In the genomic region with DNA sequence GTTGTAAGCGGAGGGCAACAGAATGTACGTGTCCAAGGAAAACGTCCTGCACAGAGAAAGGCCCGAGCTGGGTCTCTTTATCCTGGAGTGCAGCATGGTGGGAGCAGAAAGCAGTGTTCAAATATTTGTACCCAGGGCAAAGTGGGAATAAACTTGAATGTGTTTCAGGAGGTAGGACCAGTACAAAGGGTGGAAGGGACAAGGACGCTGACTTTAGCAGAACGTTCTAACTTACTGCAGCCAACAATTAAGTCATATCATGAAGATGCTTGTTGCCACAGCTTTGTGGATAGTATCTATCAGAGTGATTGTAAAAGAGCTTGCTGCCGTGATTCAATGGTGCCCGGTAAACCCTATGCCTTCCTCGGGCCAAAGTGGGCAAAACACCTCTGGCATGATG, we compare ENCODE assay signal across 2 cellular contexts.
TF ChIP-seq lines count a peak whose summit lies in the region.

No MANE protein-coding gene starts in this region.

TF ChIP-seq in liver, 16 proteins besides CTCF, POLR2A, EP300 and RAD21:
- peak in 1 of 2 donors; percentile 22 for TF ChIP-seq JUND (IDR thresholded peaks at IDR 0.05)
- peak in 1 of 2 donors; percentile 56 for TF ChIP-seq RXRA (IDR thresholded peaks at IDR 0.05)
- peak; percentile 30 for TF ChIP-seq SP1 (IDR thresholded peaks at IDR 0.05)
- TF ChIP-seq HNF4A (conservative IDR thresholded peaks at IDR 0.05): peak; percentile 77 to 80
- TF ChIP-seq YY1 (IDR thresholded peaks at IDR 0.05): no peak

TF ChIP-seq in HepG2, 621 proteins besides CTCF, POLR2A, EP300 and RAD21:
- TF ChIP-seq BHLHE40 (IDR thresholded peaks at IDR 0.05; ENCODE audit: low read length) (no peak), RBFOX2 (IDR thresholded peaks at IDR 0.05; ENCODE audit: low read depth, low read length) (no peak), ZNF326 (CRISPR knock-in tag; IDR thresholded peaks at IDR 0.05; ENCODE audit: borderline replicate concordance) (no peak), ZNF776 (CRISPR knock-in tag; IDR thresholded peaks at IDR 0.05) (no peak), NFRKB (IDR thresholded peaks at IDR 0.05) (no peak), ZNF589 (CRISPR knock-in tag; conservative IDR thresholded peaks at IDR 0.05) (no peak)
- TF ChIP-seq, protein P1, sequence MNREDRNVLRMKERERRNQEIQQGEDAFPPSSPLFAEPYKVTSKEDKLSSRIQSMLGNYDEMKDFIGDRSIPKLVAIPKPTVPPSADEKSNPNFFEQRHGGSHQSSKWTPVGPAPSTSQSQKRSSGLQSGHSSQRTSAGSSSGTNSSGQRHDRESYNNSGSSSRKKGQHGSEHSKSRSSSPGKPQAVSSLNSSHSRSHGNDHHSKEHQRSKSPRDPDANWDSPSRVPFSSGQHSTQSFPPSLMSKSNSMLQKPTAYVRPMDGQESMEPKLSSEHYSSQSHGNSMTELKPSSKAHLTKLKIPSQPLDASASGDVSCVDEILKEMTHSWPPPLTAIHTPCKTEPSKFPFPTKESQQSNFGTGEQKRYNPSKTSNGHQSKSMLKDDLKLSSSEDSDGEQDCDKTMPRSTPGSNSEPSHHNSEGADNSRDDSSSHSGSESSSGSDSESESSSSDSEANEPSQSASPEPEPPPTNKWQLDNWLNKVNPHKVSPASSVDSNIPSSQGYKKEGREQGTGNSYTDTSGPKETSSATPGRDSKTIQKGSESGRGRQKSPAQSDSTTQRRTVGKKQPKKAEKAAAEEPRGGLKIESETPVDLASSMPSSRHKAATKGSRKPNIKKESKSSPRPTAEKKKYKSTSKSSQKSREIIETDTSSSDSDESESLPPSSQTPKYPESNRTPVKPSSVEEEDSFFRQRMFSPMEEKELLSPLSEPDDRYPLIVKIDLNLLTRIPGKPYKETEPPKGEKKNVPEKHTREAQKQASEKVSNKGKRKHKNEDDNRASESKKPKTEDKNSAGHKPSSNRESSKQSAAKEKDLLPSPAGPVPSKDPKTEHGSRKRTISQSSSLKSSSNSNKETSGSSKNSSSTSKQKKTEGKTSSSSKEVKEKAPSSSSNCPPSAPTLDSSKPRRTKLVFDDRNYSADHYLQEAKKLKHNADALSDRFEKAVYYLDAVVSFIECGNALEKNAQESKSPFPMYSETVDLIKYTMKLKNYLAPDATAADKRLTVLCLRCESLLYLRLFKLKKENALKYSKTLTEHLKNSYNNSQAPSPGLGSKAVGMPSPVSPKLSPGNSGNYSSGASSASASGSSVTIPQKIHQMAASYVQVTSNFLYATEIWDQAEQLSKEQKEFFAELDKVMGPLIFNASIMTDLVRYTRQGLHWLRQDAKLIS (CRISPR knock-in tag; IDR thresholded peaks at IDR 0.05): no peak
- TF ChIP-seq, protein P2, sequence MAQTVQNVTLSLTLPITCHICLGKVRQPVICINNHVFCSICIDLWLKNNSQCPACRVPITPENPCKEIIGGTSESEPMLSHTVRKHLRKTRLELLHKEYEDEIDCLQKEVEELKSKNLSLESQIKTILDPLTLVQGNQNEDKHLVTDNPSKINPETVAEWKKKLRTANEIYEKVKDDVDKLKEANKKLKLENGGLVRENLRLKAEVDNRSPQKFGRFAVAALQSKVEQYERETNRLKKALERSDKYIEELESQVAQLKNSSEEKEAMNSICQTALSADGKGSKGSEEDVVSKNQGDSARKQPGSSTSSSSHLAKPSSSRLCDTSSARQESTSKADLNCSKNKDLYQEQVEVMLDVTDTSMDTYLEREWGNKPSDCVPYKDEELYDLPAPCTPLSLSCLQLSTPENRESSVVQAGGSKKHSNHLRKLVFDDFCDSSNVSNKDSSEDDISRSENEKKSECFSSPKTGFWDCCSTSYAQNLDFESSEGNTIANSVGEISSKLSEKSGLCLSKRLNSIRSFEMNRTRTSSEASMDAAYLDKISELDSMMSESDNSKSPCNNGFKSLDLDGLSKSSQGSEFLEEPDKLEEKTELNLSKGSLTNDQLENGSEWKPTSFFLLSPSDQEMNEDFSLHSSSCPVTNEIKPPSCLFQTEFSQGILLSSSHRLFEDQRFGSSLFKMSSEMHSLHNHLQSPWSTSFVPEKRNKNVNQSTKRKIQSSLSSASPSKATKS (CRISPR knock-in tag; IDR thresholded peaks at IDR 0.05): no peak
- TF ChIP-seq, protein P3, sequence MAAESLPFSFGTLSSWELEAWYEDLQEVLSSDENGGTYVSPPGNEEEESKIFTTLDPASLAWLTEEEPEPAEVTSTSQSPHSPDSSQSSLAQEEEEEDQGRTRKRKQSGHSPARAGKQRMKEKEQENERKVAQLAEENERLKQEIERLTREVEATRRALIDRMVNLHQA (CRISPR knock-in tag; IDR thresholded peaks at IDR 0.05): no peak
